In the genomic region with DNA sequence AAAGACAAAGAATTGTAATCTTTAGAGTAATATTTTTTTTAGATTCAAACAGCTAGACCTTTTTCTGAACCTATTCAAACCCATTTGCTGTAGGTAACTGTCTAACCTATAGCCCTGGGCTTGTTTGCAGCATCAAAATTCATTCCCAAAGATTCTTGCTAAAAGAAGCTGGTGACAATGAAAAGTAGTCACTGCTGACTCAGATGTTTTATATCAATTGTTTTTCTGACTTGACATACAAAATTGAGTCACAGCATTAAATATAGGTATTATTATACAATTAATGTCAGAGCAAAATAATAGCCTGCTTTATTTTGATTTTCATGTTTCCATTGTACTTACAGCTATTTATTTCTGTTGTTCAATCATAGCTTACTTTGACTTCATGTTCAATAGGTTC, we compare ENCODE assay signal across 23 cellular contexts.
"Had no signal": no experiment of that assay in that cellular context is flagged by ENCODE, and none has a peak within 500 bp of the region (broad histone marks: within the 10 kb centered on the region; RNA-seq: fewer than 3 reads in every experiment).

No MANE protein-coding gene starts in this region.

- DNase-seq: colonic mucosa; effector CD8-positive, alpha-beta T cell; endodermal cell; erythroblast; gastrocnemius medialis; head of caudate nucleus; left cardiac atrium; left lung; mesendoderm; midbrain; naive thymus-derived CD4-positive, alpha-beta T cell; nephron progenitor cell; nucleus accumbens; sigmoid colon; stimulated activated CD4-positive, alpha-beta T cell treated with anti-CD3 and anti-CD28 coated beads, Interleukin-2, amount 100 ng/mL, for 48 hours; stimulated activated CD8-positive, alpha-beta memory T cell treated with anti-CD3 and anti-CD28 coated beads, Interleukin-4, amount 100 ng/mL, for 48 hours; stimulated activated naive CD4-positive, alpha-beta T cell; stimulated activated naive CD8-positive, alpha-beta T cell treated with anti-CD3 and anti-CD28 coated beads, Interleukin-15, amount 100 ng/mL, for 72 hours; transverse colon had no signal

- H3K4me1 ChIP-seq: colonic mucosa, gastrocnemius medialis, left lung, prostate gland, sigmoid colon, suprapubic skin, transverse colon, vagina had no signal

- ATAC-seq: gastrocnemius medialis; left lung; naive thymus-derived CD4-positive, alpha-beta T cell; stimulated activated naive CD8-positive, alpha-beta T cell treated with anti-CD3 and anti-CD28 coated beads, Interleukin-15, amount 100 ng/mL, for 72 hours had no signal

- H3K36me3 ChIP-seq: colonic mucosa, gastrocnemius medialis, left lung, prostate gland, right atrium auricular region, sigmoid colon, suprapubic skin, transverse colon, vagina had no signal

- H3K27me3 ChIP-seq: colonic mucosa, gastrocnemius medialis, left lung, right atrium auricular region, sigmoid colon, suprapubic skin, transverse colon, vagina had no signal

- H3K9me3 ChIP-seq: colonic mucosa, gastrocnemius medialis, left lung, prostate gland, right atrium auricular region, sigmoid colon, suprapubic skin, transverse colon, vagina had no signal

- H3K27ac ChIP-seq: colonic mucosa, gastrocnemius medialis, left lung, prostate gland, right atrium auricular region, sigmoid colon, suprapubic skin, transverse colon, vagina had no signal

- H3K4me3 ChIP-seq: colonic mucosa, gastrocnemius medialis, left lung, prostate gland, right atrium auricular region, sigmoid colon, suprapubic skin, transverse colon, vagina had no signal
